ENCODE assay signal across 14 cellular contexts in genomic region chr7:129166745-129167144, GRCh38. TPM values are rescaled to one million over a fixed set of nuclear protein-coding genes. Genes with fewer than 3 reads are reported as not detected.
A peak's percentile ranks its signal among the peaks of the same experiment; 100 is the strongest.
DNase-seq lines count a peak whose midpoint lies in the region; ATAC-seq and TF ChIP-seq lines count a peak whose summit lies in the region.
"Had no signal": no experiment of that assay in that cellular context is flagged by ENCODE, and none has a peak within 500 bp of the region (broad histone marks: within the 10 kb centered on the region; RNA-seq: fewer than 3 reads in every experiment).

No MANE protein-coding gene starts in this region.

- no peaks in the 10 kb centered on the region for H3K36me3 ChIP-seq in prostate gland
- H3K36me3 ChIP-seq: upper lobe of left lung had no signal

- 90% methylated on average over 4 of the region's 4 CpGs for WGBS in prostate gland

- H3K9me3 ChIP-seq in prostate gland: no peaks in the 10 kb centered on the region
- H3K9me3 ChIP-seq: upper lobe of left lung had no signal

- no peaks in the 10 kb centered on the region for H3K4me1 ChIP-seq in prostate gland (replicated peaks)

- TF ChIP-seq POLR2A in prostate gland (IDR thresholded peaks at IDR 0.05): no peak

- peak; percentile 49 for ATAC-seq in GM19452 (IDR thresholded peaks at IDR 0.05; ENCODE audit: unreplicated experiment)
- ATAC-seq in HG02970 (IDR thresholded peaks at IDR 0.05; ENCODE audit: low FRiP score, unreplicated experiment): peak; percentile 42

- no peaks in the 10 kb centered on the region for H3K27me3 ChIP-seq in prostate gland (replicated peaks; ENCODE audit: insufficient read depth)

- no peak for TF ChIP-seq CTCF in prostate gland (IDR thresholded peaks at IDR 0.05)

- intact Hi-C loops in prostate gland (cut with DNase I): no loop called here

- peak; percentile 16 for DNase-seq in NCI-H2171 treated with DMSO at 0.1 percent for 48 hours (lab: John Stamatoyannopoulos, UW)
- no peak for DNase-seq in NCI-H2171 (lab: John Stamatoyannopoulos, UW)
- peak; percentile 52 for DNase-seq in germinal center (ENCODE audit: low spot score)
- no peak for DNase-seq in 8988T
- DNase-seq in prostate gland (ENCODE audit: low spot score): no peak
- no peak for DNase-seq in H4 (ENCODE audit: low spot score)
- DNase-seq: CD4-positive, alpha-beta memory T cell; foreskin fibroblast; GDM1; stimulated activated CD4-positive, alpha-beta T cell treated with anti-CD3 and anti-CD28 coated beads, Interleukin-15, amount 100 ng/mL, for 24 hours; upper lobe of left lung had no signal

- H3K27ac ChIP-seq in prostate gland: no peak overlapping the region
- H3K27ac ChIP-seq: 22Rv1, upper lobe of left lung had no signal

- no peak overlapping the region for H3K4me3 ChIP-seq in prostate gland
- H3K4me3 ChIP-seq: upper lobe of left lung had no signal

RNA-seq across cellular contexts. Expression of gene SMO, which starts 21.7 kb away (rescaled TPM):
- total RNA-seq in prostate gland: 10 to 100 TPM; 23.2 to 32.9 TPM
- 13.5 and 15.5 TPM in 2 replicates for total RNA-seq in H4 (2014; rRNA removed; shearing (Covaris generic))
- total RNA-seq: CD4-positive, alpha-beta memory T cell had no signal

RNA-seq across cellular contexts. Expression of gene TSPAN33, which starts 22.2 kb away (rescaled TPM):
- 10 to 100 TPM in 1 of 2 donors, 1 to 10 TPM in 1; 8.4 to 47.7 TPM for total RNA-seq in prostate gland
- 9.4 and 11.2 TPM in 2 replicates for total RNA-seq in H4 (2014; rRNA removed; shearing (Covaris generic))

RNA-seq across cellular contexts. Expression of gene AHCYL2, which starts 58.1 kb away (rescaled TPM):
- 10 to 100 TPM; 15.2 to 38.3 TPM for total RNA-seq in prostate gland
- 7.4 and 10.1 TPM in 2 replicates for total RNA-seq in H4 (2014; rRNA removed; shearing (Covaris generic))

Comparison
In these comparisons a context has a peak if more than half of its experiments do, and no peak if none do; other contexts are left out.
1. DNase-seq: peak in NCI-H2171 treated with DMSO at 0.1 percent for 48 hours (single experiment) and germinal center (single experiment); none in NCI-H2171 (single experiment), 8988T (single experiment), prostate gland (single experiment) and H4 (single experiment).